28 cellular contexts compared by ENCODE assay signal in the genomic region with DNA sequence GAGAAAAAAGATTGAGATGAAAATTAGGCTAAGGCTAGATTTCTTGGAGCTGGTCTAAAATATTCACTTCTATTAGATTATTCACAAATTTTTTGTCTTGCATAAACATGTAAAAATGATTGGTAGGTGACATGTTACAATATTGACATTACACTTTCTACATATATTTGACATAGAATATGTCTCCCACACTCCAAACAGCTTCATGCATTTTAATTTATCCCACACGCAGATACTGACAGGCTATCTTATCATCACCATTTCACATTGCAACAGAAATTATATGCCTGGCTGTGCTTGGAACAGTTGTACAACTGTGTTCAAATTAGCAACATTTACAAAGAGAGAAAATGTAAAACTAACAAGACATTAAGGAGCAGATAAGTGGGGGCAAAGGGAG.
"Had no signal": no experiment of that assay in that cellular context is flagged by ENCODE, and none has a peak within 500 bp of the region (broad histone marks: within the 10 kb centered on the region; RNA-seq: fewer than 3 reads in every experiment).

No MANE protein-coding gene starts in this region.

- H3K27me3 ChIP-seq: brain microvascular endothelial cell, esophagus squamous epithelium, gastroesophageal sphincter had no signal

- DNase-seq: activated B cell treated with CpG ODN at 0.5 μM for 24 hours; activated CD4-positive, alpha-beta T cell treated with anti-CD3 and anti-CD28 coated beads for 48 hours; activated CD4-positive, alpha-beta T cell treated with anti-CD3 and anti-CD28 coated beads, Interleukin-2, amount 50 U/mL, for 1 hour; activated CD4-positive, alpha-beta T cell treated with anti-CD3 and anti-CD28 coated beads, Interleukin-2, amount 50 U/mL, for 48 hours; activated CD8-positive, alpha-beta memory T cell treated with anti-CD3 and anti-CD28 coated beads for 24 hours; activated CD8-positive, alpha-beta T cell treated with anti-CD3 and anti-CD28 coated beads for 36 hours; activated effector memory CD4-positive, alpha-beta T cell treated with Interleukin-2 at 50 U/mL for 16 hours; activated gamma-delta T cell treated with Interleukin-2 at 50 U/mL for 16 hours; activated naive CD4-positive, alpha-beta T cell treated with anti-CD3 and anti-CD28 coated beads, Interleukin-2, amount 50 U/mL, for 16 hours; activated naive CD4-positive, alpha-beta T cell treated with Interleukin-2 at 50 U/mL for 16 hours; activated T-cell treated with anti-CD3 and anti-CD28 coated beads, Interleukin-2, amount 50 U/mL, for 4 hours; amniotic stem cell; anterior cingulate cortex; brain microvascular endothelial cell; cortex of kidney; dermis blood vessel endothelial cell; effector CD8-positive, alpha-beta T cell; esophagus squamous epithelium; foreskin melanocyte; head of caudate nucleus; T-helper 1 cell; T-helper 17 cell; T1000; WERI-Rb-1 had no signal

- H3K36me3 ChIP-seq: brain microvascular endothelial cell, esophagus squamous epithelium, gastroesophageal sphincter, WERI-Rb-1 had no signal

- ATAC-seq: activated CD4-positive, CD25-positive, alpha-beta regulatory T cell treated with anti-CD3 and anti-CD28 coated beads, Interleukin-2, amount 50 U/mL, for 24 hours; activated CD8-positive, alpha-beta T cell treated with anti-CD3 and anti-CD28 coated beads for 36 hours; activated T-cell treated with anti-CD3 and anti-CD28 coated beads, Interleukin-2, amount 50 U/mL, for 4 hours; activated T-helper 17 cell treated with anti-CD3 and anti-CD28 coated beads, Interleukin-2, amount 50 U/mL, for 72 hours; gastroesophageal sphincter; T-helper 17 cell had no signal

- H3K9me3 ChIP-seq: esophagus squamous epithelium, gastroesophageal sphincter had no signal

- H3K27ac ChIP-seq: brain microvascular endothelial cell, epithelial cell of prostate, esophagus squamous epithelium, gastroesophageal sphincter, WERI-Rb-1 had no signal

- H3K4me3 ChIP-seq: esophagus squamous epithelium, gastroesophageal sphincter had no signal
